9 cellular contexts compared by ENCODE assay signal in genomic region chr7:129845178-129845971, GRCh38.
DNase-seq lines count a peak whose midpoint lies in the region; ATAC-seq and TF ChIP-seq lines count a peak whose summit lies in the region.
"Had no signal": no experiment of that assay in that cellular context is flagged by ENCODE, and none has a peak within 500 bp of the region (broad histone marks: within the 10 kb centered on the region; RNA-seq: fewer than 3 reads in every experiment).

No MANE protein-coding gene starts in this region.

- peak overlapping the region in 2 of 11 experiments; percentile 19 to 41; a peak in 2 of 22 replicates for H3K9ac ChIP-seq in BLaER1 treated with 17β-estradiol and CSF1 and Interleukin-3, amounts not matched to agents 10 nM and 100 nM
- no peak overlapping the region for H3K9ac ChIP-seq in adipocyte (ENCODE audit: low read length)

- peaks cover 26 to 100% (median 81%) of the 10 kb centered on the region in 11 experiments; a peak in 21 of 22 replicates for H4K20me1 ChIP-seq in BLaER1 treated with 17β-estradiol and CSF1 and Interleukin-3, amounts not matched to agents 10 nM and 100 nM

- peak overlapping the region in 5 of 11 experiments; percentile 4 to 65 (median 62); a peak in 8 of 22 replicates for H3K27ac ChIP-seq in BLaER1 treated with 17β-estradiol and CSF1 and Interleukin-3, amounts not matched to agents 10 nM and 100 nM
- H3K27ac ChIP-seq in lower lobe of right lung: no peak overlapping the region

- in situ Hi-C loops in KBM-7 (cut with MboI; ENCODE audit: low pct_unique_long_range_greater_than_20kb, low sequenced_read_pairs): loop anchor here (25.0 kb wide), 1 partner anchor 167 kb away; no protein-coding TSS in a partner anchor

- peaks cover 0 to 12% (median 0%) of the 10 kb centered on the region in 11 experiments; a peak in 6 of 22 replicates for H3K27me3 ChIP-seq in BLaER1 treated with 17β-estradiol and CSF1 and Interleukin-3, amounts not matched to agents 10 nM and 100 nM
- H3K27me3 ChIP-seq in adipocyte (replicated peaks; ENCODE audit: control insufficient read depth, insufficient read depth, low read length) (no peaks in the 10 kb centered on the region), lower lobe of right lung (ENCODE audit: low read depth) (no peaks in the 10 kb centered on the region)

- no peak overlapping the region for H3K4me3 ChIP-seq in BLaER1 treated with 17β-estradiol and CSF1 and Interleukin-3, amounts not matched to agents 10 nM and 100 nM
- H3K4me3 ChIP-seq in adipocyte (ENCODE audit: low read length): peak overlapping the region; percentile 42
- no peak overlapping the region for H3K4me3 ChIP-seq in lower lobe of right lung

- intact Hi-C loops in lower lobe of right lung (cut with DNase I): no loop called here

- peaks cover 20 to 73% (median 51%) of the 10 kb centered on the region in 10 experiments for H3K4me1 ChIP-seq in BLaER1 treated with 17β-estradiol and CSF1 and Interleukin-3, amounts not matched to agents 10 nM and 100 nM
- H3K4me1 ChIP-seq in adipocyte (ENCODE audit: control insufficient read depth, insufficient read depth, low read length) (peaks cover 38% of the 10 kb centered on the region), lower lobe of right lung (peaks cover 37% of the 10 kb centered on the region)

- no peaks in the 10 kb centered on the region for H3K9me3 ChIP-seq in BLaER1 treated with 17β-estradiol and CSF1 and Interleukin-3, amounts not matched to agents 10 nM and 100 nM (replicated peaks in 1 of 11)
- no peaks in the 10 kb centered on the region for H3K9me3 ChIP-seq in adipocyte (ENCODE audit: control insufficient read depth, low read length)
- H3K9me3 ChIP-seq in lower lobe of right lung: no peaks in the 10 kb centered on the region

- peak; percentile 43 for DNase-seq in KBM-7
- peak; percentile 57 for DNase-seq in adipocyte (ENCODE audit: low read depth)
- DNase-seq in lower lobe of right lung: no peak
- DNase-seq in NCI-H2171 (lab: John Stamatoyannopoulos, UW): no peak
- DNase-seq in retina: no peak
- no peak for DNase-seq in NCI-H510A (lab: John Stamatoyannopoulos, UW)
- no peak for DNase-seq in amygdala (lab: John Stamatoyannopoulos, UW)
- DNase-seq: mesendoderm had no signal

- H3K36me3 ChIP-seq in BLaER1 treated with 17β-estradiol and CSF1 and Interleukin-3, amounts not matched to agents 10 nM and 100 nM: peaks cover 0 to 37% (median 4%) of the 10 kb centered on the region in 11 experiments; a peak in 9 of 22 replicates
- H3K36me3 ChIP-seq in adipocyte (ENCODE audit: control insufficient read depth, insufficient read depth, low read length, severe bottlenecking): peaks cover 3% of the 10 kb centered on the region
- H3K36me3 ChIP-seq in lower lobe of right lung: no peaks in the 10 kb centered on the region

- peak; percentile 37 to 70 for ATAC-seq in lower lobe of right lung

- TF ChIP-seq CTCF in lower lobe of right lung (IDR thresholded peaks at IDR 0.05): no peak

- H3K4me2 ChIP-seq in BLaER1 treated with 17β-estradiol and CSF1 and Interleukin-3, amounts not matched to agents 10 nM and 100 nM: peak overlapping the region in 7 of 11 experiments; percentile 34 to 88 (median 73); a peak in 12 of 22 replicates

Comparison
In these comparisons a context has a peak if more than half of its experiments do, and no peak if none do; other contexts are left out.
1. DNase-seq: peak in KBM-7 (single experiment) and adipocyte (single experiment); none in lower lobe of right lung (single experiment), NCI-H2171 (single experiment), retina (single experiment), NCI-H510A (single experiment) and amygdala (0 of 56).